ENCODE assay signal across 8 cellular contexts in genomic region chr20:63641792-63642517, GRCh38. TPM values are rescaled to one million over a fixed set of nuclear protein-coding genes. Genes with fewer than 3 reads are reported as not detected.
DNase-seq lines count a peak whose midpoint lies in the region; ATAC-seq and TF ChIP-seq lines count a peak whose summit lies in the region.

No MANE protein-coding gene starts in this region.

- peak; percentile 42 for TF ChIP-seq POLR2A in GM18951 (IDR thresholded peaks at IDR 0.05; ENCODE audit: extremely low read depth, insufficient read depth, insufficient read length)
- no peak for TF ChIP-seq POLR2A in right lobe of liver (IDR thresholded peaks at IDR 0.05)

- no peaks in the 10 kb centered on the region for H3K36me3 ChIP-seq in right lobe of liver

- intact Hi-C loops in right lobe of liver (cut with DNase I) = no loop called here

- H3K27me3 ChIP-seq in right lobe of liver = no peaks in the 10 kb centered on the region

- DNase-seq in AG09309 (ENCODE audit: low read depth) (no peak), NCI-H524 treated with DMSO at 0.1 percent for 48 hours (lab: John Stamatoyannopoulos, UW) (peak; percentile 50), dermis microvascular lymphatic vessel endothelial cell (ENCODE audit: low read depth in 2 of 2) (peak; percentile 43 to 90), right lobe of liver (peak; percentile 93 to 95 (median 94))
- DNase-seq in activated CD4-positive, alpha-beta T cell treated with anti-CD3 and anti-CD28 coated beads, Interleukin-2, amount 50 U/mL, for 24 hours (ENCODE audit: low read depth in 1 of 2, low spot score in 1 of 2) = peak; percentile 94 to 97
- DNase-seq in stimulated activated CD4-positive, alpha-beta T cell treated with anti-CD3 and anti-CD28 coated beads, TNF-alpha, amount 100 ng/mL, for 1 hour (ENCODE audit: low read depth in 3 of 3, low spot score in 1 of 3) = peak; percentile 97 to 98 (median 98)

- no peaks in the 10 kb centered on the region for H3K9me3 ChIP-seq in right lobe of liver

- in situ Hi-C loops in GM18951 (cut with MboI; ENCODE audit: low sequenced_read_pairs, unreplicated experiment) = no loop called here

- ATAC-seq in HG03175 (IDR thresholded peaks at IDR 0.05; ENCODE audit: unreplicated experiment) = peak; percentile 79
- peak; percentile 87 to 95 (median 90) for ATAC-seq in right lobe of liver

- H3K4me3 ChIP-seq in AG09309 (ENCODE audit: control insufficient read depth, low read depth, low read length) (peak overlapping the region; percentile 21), right lobe of liver (peak overlapping the region; percentile 64 to 75 (median 67))

- H3K4me1 ChIP-seq in right lobe of liver = peaks cover 0 to 6% (median 0%) of the 10 kb centered on the region in 4 donors

- peak overlapping the region in 2 of 3 donors; percentile 73 to 79 for H3K27ac ChIP-seq in right lobe of liver

- TF ChIP-seq CTCF in AG09309 (IDR thresholded peaks at IDR 0.05; ENCODE audit: control insufficient read depth, insufficient read depth, low read depth, low read length, missing control alignments) (peak; percentile 19), right lobe of liver (IDR thresholded peaks at IDR 0.05) (peak; percentile 5 to 49 (median 32))

- 4% methylated on average over 17 of the region's 85 CpGs for WGBS in right lobe of liver (ENCODE audit: insufficient coverage, low coverage, low lambda C conversion rate, missing lambda C conversion rate)

RNA-seq across cellular contexts. Expression of gene STMN3, which starts 11.3 kb away (rescaled TPM):
- total RNA-seq in dermis microvascular lymphatic vessel endothelial cell (0.38 and 0.51 TPM in 2 replicates), right lobe of liver (1 to 10 TPM in 1 of 6 experiments, under 1 TPM in 5; 0.43 to 1.6 (median 0.77) TPM)

RNA-seq across cellular contexts. Expression of gene GMEB2, which starts 15.1 kb away (rescaled TPM):
- total RNA-seq in dermis microvascular lymphatic vessel endothelial cell (6.3 and 9.4 TPM in 2 replicates), right lobe of liver (1 to 10 TPM; 3.2 to 7.0 (median 5.1) TPM)

RNA-seq across cellular contexts. Expression of gene RTEL1, which starts 16.2 kb away (rescaled TPM):
- total RNA-seq in dermis microvascular lymphatic vessel endothelial cell (6.0 and 6.1 TPM in 2 replicates), right lobe of liver (10 to 100 TPM in 5 of 6 experiments, 1 to 10 TPM in 1; 9.6 to 16.3 (median 12.4) TPM)

RNA-seq across cellular contexts. Expression of gene TNFRSF6B, which starts 54.5 kb away (rescaled TPM):
- total RNA-seq in dermis microvascular lymphatic vessel endothelial cell = 3.9 and 15.4 TPM in 2 replicates
- total RNA-seq in right lobe of liver = 1 to 10 TPM in 1 of 6 experiments, under 1 TPM in 2, not detected in 3; 0.56 to 1.0 (median 0.62) TPM
